Comparison of ENCODE assay signal across 8 cellular contexts in genomic region chr10:93039721-93040120, GRCh38. TPM values are rescaled to one million over a fixed set of nuclear protein-coding genes. Genes with fewer than 3 reads are reported as not detected.
DNase-seq lines count a peak whose midpoint lies in the region; ATAC-seq and TF ChIP-seq lines count a peak whose summit lies in the region.

No MANE protein-coding gene starts in this region.

- no peaks in the 10 kb centered on the region for H3K36me3 ChIP-seq in brain microvascular endothelial cell (replicated peaks)
- H3K36me3 ChIP-seq in osteoblast (ENCODE audit: insufficient read depth, low read length), result no peaks in the 10 kb centered on the region

- DNase-seq in GM13976 (ENCODE audit: low spot score), result peak; percentile 70
- DNase-seq in NAMALWA (ENCODE audit: low spot score), result peak; percentile 74
- peak; percentile 40 for DNase-seq in brain microvascular endothelial cell
- peak; percentile 77 for DNase-seq in osteoblast (ENCODE audit: insufficient read length, low spot score, missing footprints)

- ATAC-seq in GM18502 (IDR thresholded peaks at IDR 0.05; ENCODE audit: poor library complexity, unreplicated experiment), result no peak
- no peak for ATAC-seq in GM19324 (IDR thresholded peaks at IDR 0.05; ENCODE audit: low FRiP score, unreplicated experiment)
- ATAC-seq in HG02623 (IDR thresholded peaks at IDR 0.05; ENCODE audit: unreplicated experiment), result no peak
- no peak for ATAC-seq in HG02884 (IDR thresholded peaks at IDR 0.05; ENCODE audit: unreplicated experiment)

- peaks cover 10% of the 10 kb centered on the region for H3K4me1 ChIP-seq in osteoblast (ENCODE audit: insufficient read depth, low read length)

- peak; percentile 52 for TF ChIP-seq CTCF in GM13976 (IDR thresholded peaks at IDR 0.05; ENCODE audit: borderline replicate concordance, control extremely low read depth, extremely low read depth, insufficient read depth, missing control alignments)
- peak; percentile 76 for TF ChIP-seq CTCF in brain microvascular endothelial cell (IDR thresholded peaks at IDR 0.05; ENCODE audit: low read depth, low read length, missing control alignments)
- TF ChIP-seq CTCF in osteoblast (IDR thresholded peaks at IDR 0.05; ENCODE audit: extremely low read depth, low read depth, low read length), result peak; percentile 81

- no peak overlapping the region for H3K4me2 ChIP-seq in osteoblast (ENCODE audit: insufficient read depth, low read length)

- no peaks in the 10 kb centered on the region for H3K79me2 ChIP-seq in osteoblast (ENCODE audit: insufficient read depth, low read length)

- in situ Hi-C loops in GM13976 (cut with MboI; ENCODE audit: low sequenced_read_pairs, unreplicated experiment) (no loop called here), brain microvascular endothelial cell (cut with HindIII; ENCODE audit: low pct_ligation_motif_present, low sequenced_read_pairs) (no loop called here)

- H4K20me1 ChIP-seq in osteoblast (ENCODE audit: insufficient read depth, low read length), result no peaks in the 10 kb centered on the region

- no peak overlapping the region for H3K27ac ChIP-seq in brain microvascular endothelial cell
- H3K27ac ChIP-seq in osteoblast (ENCODE audit: low read depth, low read length), result no peak overlapping the region

- no peak overlapping the region for H3K4me3 ChIP-seq in brain microvascular endothelial cell (ENCODE audit: low read depth, low read length)
- H3K4me3 ChIP-seq in osteoblast (ENCODE audit: insufficient read depth, low read length), result no peak overlapping the region

- no peaks in the 10 kb centered on the region for H3K27me3 ChIP-seq in brain microvascular endothelial cell (replicated peaks)
- H3K27me3 ChIP-seq in osteoblast (ENCODE audit: insufficient read depth, low read length), result no peaks in the 10 kb centered on the region

- H3K9me3 ChIP-seq in osteoblast (ENCODE audit: low read depth, low read length), result no peaks in the 10 kb centered on the region

- peak overlapping the region; percentile 34 for H2AFZ ChIP-seq in osteoblast (ENCODE audit: low read length)

RNA-seq across cellular contexts. Expression of gene CYP26C1, which starts 20.9 kb away (rescaled TPM):
- total RNA-seq in osteoblast, result under 0.01 TPM in 2 replicates

RNA-seq across cellular contexts. Expression of gene CYP26A1, which starts 34.0 kb away (rescaled TPM):
- not detected in 2 replicates for total RNA-seq in osteoblast
